In genomic region chr6:139883776-139884175, GRCh38 we compare ENCODE assay signal across 13 cellular contexts.
DNase-seq lines count a peak whose midpoint lies in the region; ATAC-seq and TF ChIP-seq lines count a peak whose summit lies in the region.
"Had no signal": no experiment of that assay in that cellular context is flagged by ENCODE, and none has a peak within 500 bp of the region (broad histone marks: within the 10 kb centered on the region; RNA-seq: fewer than 3 reads in every experiment).

No MANE protein-coding gene starts in this region.

- no peak overlapping the region for H3K56ac ChIP-seq in H9 (ENCODE audit: insufficient read length, low read depth, low read length)

- peaks cover 0 to 1% (median 0%) of the 10 kb centered on the region in 3 experiments; a peak in 2 of 7 replicates for H3K36me3 Mint-ChIP-seq in H9 (ENCODE audit: insufficient read depth in 1 of 3, low read depth in 3 of 3)

- BruUV-seq in Panc1 (replicated peaks; lab: Mats Ljungman, UMichigan): no TSS peak

- no peak overlapping the region for H2BK12ac ChIP-seq in H9 (ENCODE audit: insufficient read length, low read depth, low read length)

- H2AK5ac ChIP-seq in H9 (ENCODE audit: insufficient read length, low read length): no peak overlapping the region

- H3K4me2 ChIP-seq in H9 (ENCODE audit: insufficient read depth, insufficient read length, low read length): no peak overlapping the region

- no peak overlapping the region for H4K5ac ChIP-seq in H9 (ENCODE audit: insufficient read length, low read depth, low read length)

- H3T11ph ChIP-seq in H9 (ENCODE audit: low read length): no peak overlapping the region

- no peak overlapping the region; a peak in 1 of 5 replicates for H3K4me3 Mint-ChIP-seq in H9

- in situ Hi-C loops in Panc1 (cut with HindIII; ENCODE audit: low pct_unique_long_range_greater_than_20kb, low sequenced_read_pairs): no loop called here

- no peak overlapping the region for H4K8ac ChIP-seq in H9 (replicated peaks; ENCODE audit: insufficient read length, low read depth, low read length)

- peaks cover 73 to 75% of the 10 kb centered on the region in 2 experiments for H3K4me1 Mint-ChIP-seq in H9

- no CpG with 5 or more reads among the region's 5 CpGs for WGBS in H9 (ENCODE audit: extremely low coverage, insufficient read length, low lambda C conversion rate)

- no peak overlapping the region for H3K18ac ChIP-seq in H9 (ENCODE audit: insufficient read length, low read depth, low read length)

- TF ChIP-seq CTCF in H9 (conservative IDR thresholded peaks at IDR 0.05): no peak
- TF ChIP-seq CTCF in Panc1 (IDR thresholded peaks at IDR 0.05): no peak
- TF ChIP-seq CTCF in fibroblast of villous mesenchyme (IDR thresholded peaks at IDR 0.05; ENCODE audit: insufficient read depth, low read depth, low read length): no peak

- POLR2A ChIA-PET in Panc1 (lab: Charles Lee): interaction anchor here (1.0 kb wide), 1 partner anchor 510 kb away, joined by 3 read pairs; the partner anchor contains the start of gene CITED2

- H3K36me3 ChIP-seq in Panc1 (ENCODE audit: control insufficient read depth, insufficient read depth, low read length) (no peaks in the 10 kb centered on the region), rectal smooth muscle tissue (ENCODE audit: control insufficient read depth, insufficient read depth, low read length) (no peaks in the 10 kb centered on the region)

- no peak overlapping the region for H2AFZ ChIP-seq in H9 (ENCODE audit: low read length)

- H3K14ac ChIP-seq in H9 (ENCODE audit: insufficient read depth, low read length): no peak overlapping the region

- no peak for TF ChIP-seq POLR2A in erythroblast (IDR thresholded peaks at IDR 0.05; ENCODE audit: low read length)

- no peaks in the 10 kb centered on the region for H3K23me2 ChIP-seq in H9 (ENCODE audit: insufficient read length, low read depth, low read length, poor library complexity, severe bottlenecking)

- H2BK15ac ChIP-seq in H9 (ENCODE audit: low read depth, low read length): no peak overlapping the region

- no peak overlapping the region for H3K4ac ChIP-seq in H9 (ENCODE audit: low read depth, low read length)

- H4K20me1 ChIP-seq in H9 (ENCODE audit: control insufficient read depth, insufficient read depth, insufficient read length): no peaks in the 10 kb centered on the region

- CTCF ChIA-PET in Panc1 (lab: Charles Lee): no interaction called here

- H3K9ac ChIP-seq in H9 (ENCODE audit: extremely low read depth, insufficient read length, low read length): no peak overlapping the region
- no peak overlapping the region for H3K9ac ChIP-seq in rectal smooth muscle tissue (ENCODE audit: low read length)

- no peak for ATAC-seq in Panc1
- ATAC-seq: foreskin keratinocyte had no signal

- H3K9me3 Mint-ChIP-seq in H9: peaks cover 0 to 2% of the 10 kb centered on the region in 2 experiments; a peak in 1 of 5 replicates

- H3K27ac ChIP-seq in H9 (ENCODE audit: insufficient read length, low read depth, low read length) (no peak overlapping the region), Panc1 (ENCODE audit: low read length) (peak overlapping the region; percentile 89), rectal smooth muscle tissue (ENCODE audit: low read depth, low read length) (peak overlapping the region; percentile 18)

- H3K4me3 ChIP-seq in Panc1 (ENCODE audit: low read depth in 2 of 2, low read length in 2 of 2) (no peak overlapping the region), fibroblast of villous mesenchyme (ENCODE audit: low read depth, low read length) (no peak overlapping the region), rectal smooth muscle tissue (ENCODE audit: low read length) (no peak overlapping the region)

- H3K9me3 ChIP-seq in H9 (ENCODE audit: control insufficient read depth, low read depth, low read length) (no peaks in the 10 kb centered on the region), Panc1 (ENCODE audit: control insufficient read depth, insufficient read depth, low read depth, low read length) (no peaks in the 10 kb centered on the region)

- DNase-seq in H9 (no peak), Panc1 (ENCODE audit: low read depth, low spot score) (no peak), fibroblast of villous mesenchyme (ENCODE audit: low read depth) (peak; percentile 61), T-helper 1 cell (no peak), erythroblast (lab: John Stamatoyannopoulos, UW) (no peak), SKM-1 (lab: John Stamatoyannopoulos, UW; ENCODE audit: unreplicated experiment) (no peak), dermis blood vessel endothelial cell (no peak)
- DNase-seq: activated CD8-positive, alpha-beta memory T cell treated with anti-CD3 and anti-CD28 coated beads for 24 hours; amniotic stem cell; NCI-H1930; stimulated activated CD4-positive, alpha-beta T cell treated with anti-CD3 and anti-CD28 coated beads, Interleukin-1b, Interleukin-23, amount 100 ng/mL, for 48 hours had no signal

- H3K4me1 ChIP-seq in H9 (ENCODE audit: insufficient read depth, low read length): peaks cover 8% of the 10 kb centered on the region; the same call in 1 of the 2 replicates
- peaks cover 36% of the 10 kb centered on the region for H3K4me1 ChIP-seq in Panc1 (ENCODE audit: control insufficient read depth, insufficient read depth, low read length)
- H3K4me1 ChIP-seq in rectal smooth muscle tissue (ENCODE audit: control insufficient read depth, insufficient read depth, low read length): peaks cover 10% of the 10 kb centered on the region
- H3K4me1 ChIP-seq: foreskin keratinocyte had no signal

- no peak overlapping the region for H2BK20ac ChIP-seq in H9 (ENCODE audit: low read depth, low read length, poor library complexity, severe bottlenecking)

- intact Hi-C loops in Panc1 (cut with micrococcal nuclease; ENCODE audit: unreplicated experiment): loop anchor here (5.0 kb wide), 2 partner anchors 99 to 511 kb away; partner anchors contain the start of gene CITED2

- H3K79me2 ChIP-seq in H9 (ENCODE audit: insufficient read depth, low read length): no peaks in the 10 kb centered on the region

- H3K79me1 ChIP-seq in H9 (ENCODE audit: insufficient read depth, low read depth, low read length, poor library complexity, severe bottlenecking): no peaks in the 10 kb centered on the region

- H2BK120ac ChIP-seq in H9 (ENCODE audit: low read depth, low read length, poor library complexity, severe bottlenecking): no peak overlapping the region

- H3K27ac Mint-ChIP-seq in H9: peak overlapping the region; percentile 16 to 52 (median 49); a peak in 2 of 7 replicates

- no peak overlapping the region for H2BK5ac ChIP-seq in H9 (ENCODE audit: insufficient read length, low read length)

- H3K23ac ChIP-seq in H9 (ENCODE audit: insufficient read length, low read depth, low read length): no peak overlapping the region

- H3K27me3 Mint-ChIP-seq in H9 (ENCODE audit: low read depth): no peaks in the 10 kb centered on the region

- no peak overlapping the region for H4K91ac ChIP-seq in H9 (ENCODE audit: insufficient read length, low read depth, low read length)

- H3K27me3 ChIP-seq in H9 (ENCODE audit: insufficient read depth, low read length): no peaks in the 10 kb centered on the region
- no peaks in the 10 kb centered on the region for H3K27me3 ChIP-seq in Panc1 (ENCODE audit: control insufficient read depth, insufficient read depth, low read length)
- H3K27me3 ChIP-seq in rectal smooth muscle tissue (ENCODE audit: control insufficient read depth, insufficient read depth, low read length): no peaks in the 10 kb centered on the region
- H3K27me3 ChIP-seq: foreskin keratinocyte had no signal
